1 cellular context compared by ENCODE assay signal in genomic region chr2:203636896-203637818, GRCh38.
TF ChIP-seq lines count a peak whose summit lies in the region.

No MANE protein-coding gene starts in this region.

TF ChIP-seq in HCT116, 20 proteins besides CTCF, POLR2A, EP300 and RAD21 (continued from another document):
- TF ChIP-seq REST (IDR thresholded peaks at IDR 0.05; ENCODE audit: low read depth) (no peak), SP1 (IDR thresholded peaks at IDR 0.05; ENCODE audit: low read depth) (no peak), ZFX (IDR thresholded peaks at IDR 0.05) (no peak), ATF3 (IDR thresholded peaks at IDR 0.05) (no peak), ELF1 (IDR thresholded peaks at IDR 0.05; ENCODE audit: borderline replicate concordance, low read depth) (no peak), EGR1 (IDR thresholded peaks at IDR 0.05; ENCODE audit: low read depth) (no peak), EZH2 (IDR thresholded peaks at IDR 0.05) (no peak)
